Comparison of ENCODE assay signal across 1 cellular context in the genomic region with DNA sequence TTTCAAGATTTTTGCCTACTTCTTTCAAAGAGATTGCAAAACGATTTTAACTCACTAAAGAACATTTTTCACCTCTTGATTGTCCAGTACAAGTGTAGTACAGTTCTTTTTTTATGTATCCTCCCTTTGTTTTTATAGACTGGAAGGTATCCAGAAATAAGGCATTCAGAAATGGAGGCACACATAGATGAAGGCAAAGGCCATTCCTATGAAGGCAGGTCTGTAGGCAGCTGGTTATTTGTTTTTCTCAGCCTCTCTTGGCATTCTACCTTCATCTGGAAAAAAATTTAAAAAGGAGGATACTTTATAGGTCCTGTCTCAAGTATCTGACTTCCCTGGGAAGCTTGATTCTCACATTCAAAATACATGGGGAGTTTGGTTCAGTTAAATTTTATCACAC.
TF ChIP-seq lines count a peak whose summit lies in the region.

No MANE protein-coding gene starts in this region.

TF ChIP-seq in WTC11, 78 proteins besides CTCF, POLR2A, EP300 and RAD21 (continued from another document):
- TF ChIP-seq, protein P1, sequence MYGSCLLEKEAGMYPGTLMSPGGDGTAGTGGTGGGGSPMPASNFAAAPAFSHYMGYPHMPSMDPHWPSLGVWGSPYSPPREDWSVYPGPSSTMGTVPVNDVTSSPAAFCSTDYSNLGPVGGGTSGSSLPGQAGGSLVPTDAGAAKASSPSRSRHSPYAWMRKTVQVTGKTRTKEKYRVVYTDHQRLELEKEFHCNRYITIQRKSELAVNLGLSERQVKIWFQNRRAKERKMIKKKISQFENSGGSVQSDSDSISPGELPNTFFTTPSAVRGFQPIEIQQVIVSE (CRISPR knock-in tag; IDR thresholded peaks at IDR 0.05; ENCODE audit: borderline replicate concordance): no peak
- no peak for TF ChIP-seq ESRRA (CRISPR knock-in tag; IDR thresholded peaks at IDR 0.05; ENCODE audit: borderline replicate concordance)
- TF ChIP-seq, protein P2, sequence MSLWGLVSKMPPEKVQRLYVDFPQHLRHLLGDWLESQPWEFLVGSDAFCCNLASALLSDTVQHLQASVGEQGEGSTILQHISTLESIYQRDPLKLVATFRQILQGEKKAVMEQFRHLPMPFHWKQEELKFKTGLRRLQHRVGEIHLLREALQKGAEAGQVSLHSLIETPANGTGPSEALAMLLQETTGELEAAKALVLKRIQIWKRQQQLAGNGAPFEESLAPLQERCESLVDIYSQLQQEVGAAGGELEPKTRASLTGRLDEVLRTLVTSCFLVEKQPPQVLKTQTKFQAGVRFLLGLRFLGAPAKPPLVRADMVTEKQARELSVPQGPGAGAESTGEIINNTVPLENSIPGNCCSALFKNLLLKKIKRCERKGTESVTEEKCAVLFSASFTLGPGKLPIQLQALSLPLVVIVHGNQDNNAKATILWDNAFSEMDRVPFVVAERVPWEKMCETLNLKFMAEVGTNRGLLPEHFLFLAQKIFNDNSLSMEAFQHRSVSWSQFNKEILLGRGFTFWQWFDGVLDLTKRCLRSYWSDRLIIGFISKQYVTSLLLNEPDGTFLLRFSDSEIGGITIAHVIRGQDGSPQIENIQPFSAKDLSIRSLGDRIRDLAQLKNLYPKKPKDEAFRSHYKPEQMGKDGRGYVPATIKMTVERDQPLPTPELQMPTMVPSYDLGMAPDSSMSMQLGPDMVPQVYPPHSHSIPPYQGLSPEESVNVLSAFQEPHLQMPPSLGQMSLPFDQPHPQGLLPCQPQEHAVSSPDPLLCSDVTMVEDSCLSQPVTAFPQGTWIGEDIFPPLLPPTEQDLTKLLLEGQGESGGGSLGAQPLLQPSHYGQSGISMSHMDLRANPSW (CRISPR knock-in tag; conservative IDR thresholded peaks at IDR 0.05; ENCODE audit: low read depth): no peak
- TF ChIP-seq GABPB1 (CRISPR knock-in tag; IDR thresholded peaks at IDR 0.05): no peak
- TF ChIP-seq, protein P3, sequence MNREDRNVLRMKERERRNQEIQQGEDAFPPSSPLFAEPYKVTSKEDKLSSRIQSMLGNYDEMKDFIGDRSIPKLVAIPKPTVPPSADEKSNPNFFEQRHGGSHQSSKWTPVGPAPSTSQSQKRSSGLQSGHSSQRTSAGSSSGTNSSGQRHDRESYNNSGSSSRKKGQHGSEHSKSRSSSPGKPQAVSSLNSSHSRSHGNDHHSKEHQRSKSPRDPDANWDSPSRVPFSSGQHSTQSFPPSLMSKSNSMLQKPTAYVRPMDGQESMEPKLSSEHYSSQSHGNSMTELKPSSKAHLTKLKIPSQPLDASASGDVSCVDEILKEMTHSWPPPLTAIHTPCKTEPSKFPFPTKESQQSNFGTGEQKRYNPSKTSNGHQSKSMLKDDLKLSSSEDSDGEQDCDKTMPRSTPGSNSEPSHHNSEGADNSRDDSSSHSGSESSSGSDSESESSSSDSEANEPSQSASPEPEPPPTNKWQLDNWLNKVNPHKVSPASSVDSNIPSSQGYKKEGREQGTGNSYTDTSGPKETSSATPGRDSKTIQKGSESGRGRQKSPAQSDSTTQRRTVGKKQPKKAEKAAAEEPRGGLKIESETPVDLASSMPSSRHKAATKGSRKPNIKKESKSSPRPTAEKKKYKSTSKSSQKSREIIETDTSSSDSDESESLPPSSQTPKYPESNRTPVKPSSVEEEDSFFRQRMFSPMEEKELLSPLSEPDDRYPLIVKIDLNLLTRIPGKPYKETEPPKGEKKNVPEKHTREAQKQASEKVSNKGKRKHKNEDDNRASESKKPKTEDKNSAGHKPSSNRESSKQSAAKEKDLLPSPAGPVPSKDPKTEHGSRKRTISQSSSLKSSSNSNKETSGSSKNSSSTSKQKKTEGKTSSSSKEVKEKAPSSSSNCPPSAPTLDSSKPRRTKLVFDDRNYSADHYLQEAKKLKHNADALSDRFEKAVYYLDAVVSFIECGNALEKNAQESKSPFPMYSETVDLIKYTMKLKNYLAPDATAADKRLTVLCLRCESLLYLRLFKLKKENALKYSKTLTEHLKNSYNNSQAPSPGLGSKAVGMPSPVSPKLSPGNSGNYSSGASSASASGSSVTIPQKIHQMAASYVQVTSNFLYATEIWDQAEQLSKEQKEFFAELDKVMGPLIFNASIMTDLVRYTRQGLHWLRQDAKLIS (CRISPR knock-in tag; IDR thresholded peaks at IDR 0.05; ENCODE audit: borderline replicate concordance): no peak
- TF ChIP-seq, protein P4, sequence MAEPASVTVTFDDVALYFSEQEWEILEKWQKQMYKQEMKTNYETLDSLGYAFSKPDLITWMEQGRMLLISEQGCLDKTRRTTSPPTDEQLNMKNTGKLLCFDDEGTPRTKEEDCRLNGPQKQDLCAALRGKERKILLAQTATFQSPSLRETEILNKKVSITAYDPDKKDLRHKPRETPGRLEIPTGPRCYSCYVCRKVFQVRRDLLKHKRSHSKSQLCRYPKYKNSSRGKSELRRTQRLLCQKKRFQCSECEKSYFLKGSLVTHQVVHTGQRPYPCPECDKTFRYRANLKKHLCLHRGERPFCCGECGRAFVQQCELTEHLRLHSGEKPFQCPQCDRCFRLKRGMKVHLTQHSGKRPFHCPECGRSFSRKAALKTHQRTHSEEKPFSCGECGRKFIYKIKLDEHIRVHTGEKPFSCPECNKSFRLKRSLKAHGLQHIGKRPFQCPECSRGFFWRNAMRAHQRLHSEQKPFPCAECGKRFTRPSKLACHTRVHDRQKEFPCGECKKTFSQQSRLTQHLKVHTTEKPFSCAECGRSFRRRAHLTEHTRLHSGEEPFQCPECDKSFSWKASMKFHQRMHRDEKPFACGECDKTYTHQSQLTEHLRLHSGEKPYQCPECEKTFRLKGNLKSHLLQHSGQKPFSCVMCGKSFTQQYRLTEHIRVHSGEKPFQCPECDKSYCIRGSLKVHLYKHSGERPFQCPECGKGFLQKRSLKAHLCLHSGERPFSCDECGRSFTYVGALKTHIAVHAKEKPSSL (CRISPR knock-in tag; conservative IDR thresholded peaks at IDR 0.05): no peak
- TF ChIP-seq TEAD1 (CRISPR knock-in tag; IDR thresholded peaks at IDR 0.05): no peak
- no peak for TF ChIP-seq MXD4 (CRISPR knock-in tag; IDR thresholded peaks at IDR 0.05; ENCODE audit: borderline replicate concordance)
